Comparison of ENCODE assay signal across 1 cellular context in the genomic region with DNA sequence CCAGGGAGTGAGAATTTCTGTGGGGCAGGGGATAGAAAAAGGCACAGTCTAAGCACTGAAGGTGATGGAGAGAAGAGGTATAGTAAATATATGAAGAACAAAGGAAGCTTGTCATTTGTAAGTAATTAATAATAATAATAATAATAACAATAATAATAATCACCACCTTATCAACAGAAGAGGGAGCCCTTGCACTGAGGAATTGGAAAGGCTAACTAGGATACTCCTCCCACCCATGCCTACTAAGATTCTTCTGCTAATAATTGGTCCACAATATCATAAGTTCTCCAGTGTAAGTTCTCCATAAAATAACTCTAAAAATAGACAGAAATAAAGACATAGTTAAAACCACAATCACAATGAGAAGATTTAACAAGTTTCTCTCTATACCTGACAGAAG.
TF ChIP-seq lines count a peak whose summit lies in the region.

No MANE protein-coding gene starts in this region.

TF ChIP-seq in HepG2, 621 proteins besides CTCF, POLR2A, EP300 and RAD21:
- TF ChIP-seq ZNF335 (CRISPR knock-in tag; IDR thresholded peaks at IDR 0.05): no peak
- TF ChIP-seq STAG1 (CRISPR knock-in tag; IDR thresholded peaks at IDR 0.05): peak; percentile 36; the same call in 1 of the 2 replicates
- TF ChIP-seq, protein P1, sequence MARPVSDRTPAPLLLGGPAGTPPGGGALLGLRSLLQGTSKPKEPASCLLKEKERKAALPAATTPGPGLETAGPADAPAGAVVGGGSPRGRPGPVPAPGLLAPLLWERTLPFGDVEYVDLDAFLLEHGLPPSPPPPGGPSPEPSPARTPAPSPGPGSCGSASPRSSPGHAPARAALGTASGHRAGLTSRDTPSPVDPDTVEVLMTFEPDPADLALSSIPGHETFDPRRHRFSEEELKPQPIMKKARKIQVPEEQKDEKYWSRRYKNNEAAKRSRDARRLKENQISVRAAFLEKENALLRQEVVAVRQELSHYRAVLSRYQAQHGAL (CRISPR knock-in tag; IDR thresholded peaks at IDR 0.05; ENCODE audit: not compliant biosample characterization): no peak
